In genomic region chr11:30853470-30853869, GRCh38 we compare ENCODE assay signal across 27 cellular contexts.
"Had no signal": no experiment of that assay in that cellular context is flagged by ENCODE, and none has a peak within 500 bp of the region (broad histone marks: within the 10 kb centered on the region; RNA-seq: fewer than 3 reads in every experiment).

No MANE protein-coding gene starts in this region.

- H3K4me1 ChIP-seq: sigmoid colon, vagina had no signal

- H3K4me1 Mint-ChIP-seq: activated naive CD4-positive, alpha-beta T cell treated with anti-CD3 and anti-CD28 coated beads, Interleukin-2, amount 50 U/mL, for 24 hours; naive thymus-derived CD8-positive, alpha-beta T cell had no signal

- H3K9me3 Mint-ChIP-seq: activated naive CD4-positive, alpha-beta T cell treated with anti-CD3 and anti-CD28 coated beads, Interleukin-2, amount 50 U/mL, for 24 hours had no signal

- H3K36me3 ChIP-seq: brain microvascular endothelial cell, left ventricle myocardium inferior, sigmoid colon, vagina had no signal

- ATAC-seq: activated CD8-positive, alpha-beta T cell treated with anti-CD3 and anti-CD28 coated beads, Interleukin-2, amount 10 ng/mL, durations not matched to agents 7 days and 5 days; esophagus mucosa; naive thymus-derived CD8-positive, alpha-beta T cell had no signal

- H3K27me3 Mint-ChIP-seq: activated naive CD4-positive, alpha-beta T cell treated with anti-CD3 and anti-CD28 coated beads, Interleukin-2, amount 50 U/mL, for 24 hours; progenitor cell of endocrine pancreas had no signal

- H3K27me3 ChIP-seq: brain microvascular endothelial cell, hepatocyte, sigmoid colon, testis, vagina had no signal

- DNase-seq: activated CD4-positive, alpha-beta T cell treated with anti-CD3 and anti-CD28 coated beads for 1 hour; activated CD4-positive, alpha-beta T cell treated with anti-CD3 and anti-CD28 coated beads, Interleukin-2, amount 50 U/mL, for 1 hour; activated CD8-positive, alpha-beta T cell treated with anti-CD3 and anti-CD28 coated beads, Interleukin-2, amount 10 ng/mL, durations not matched to agents 7 days and 5 days; activated gamma-delta T cell treated with Interleukin-2 at 50 U/mL for 16 hours; aorta; brain microvascular endothelial cell; central memory CD4-positive, alpha-beta T cell; effector memory CD4-positive, alpha-beta T cell; foreskin melanocyte; glutamatergic neuron; kidney glomerular epithelial cell; left ventricle myocardium inferior; naive thymus-derived CD8-positive, alpha-beta T cell; retina; sigmoid colon; stimulated activated CD4-positive, alpha-beta T cell treated with anti-CD3 and anti-CD28 coated beads, Interleukin-2, amount 100 ng/mL, for 48 hours; stimulated activated CD8-positive, alpha-beta memory T cell treated with anti-CD3 and anti-CD28 coated beads, Interleukin-4, amount 100 ng/mL, for 48 hours; stimulated activated naive CD4-positive, alpha-beta T cell; testis; trophoblast cell had no signal

- H3K27ac Mint-ChIP-seq: activated CD8-positive, alpha-beta T cell treated with anti-CD3 and anti-CD28 coated beads, Interleukin-2, amount 10 ng/mL, durations not matched to agents 7 days and 5 days; activated naive CD4-positive, alpha-beta T cell treated with anti-CD3 and anti-CD28 coated beads, Interleukin-2, amount 50 U/mL, for 24 hours; naive thymus-derived CD8-positive, alpha-beta T cell; progenitor cell of endocrine pancreas had no signal

- H3K4me3 ChIP-seq: hepatocyte, left ventricle myocardium inferior, sigmoid colon, smooth muscle cell, testis, vagina had no signal

- H3K9me3 ChIP-seq: left ventricle myocardium inferior, sigmoid colon, testis, vagina had no signal

- H3K4me3 Mint-ChIP-seq: activated CD8-positive, alpha-beta T cell treated with anti-CD3 and anti-CD28 coated beads, Interleukin-2, amount 10 ng/mL, durations not matched to agents 7 days and 5 days; activated naive CD4-positive, alpha-beta T cell treated with anti-CD3 and anti-CD28 coated beads, Interleukin-2, amount 50 U/mL, for 24 hours; naive thymus-derived CD8-positive, alpha-beta T cell had no signal

- H3K36me3 Mint-ChIP-seq: activated naive CD4-positive, alpha-beta T cell treated with anti-CD3 and anti-CD28 coated beads, Interleukin-2, amount 50 U/mL, for 24 hours; naive thymus-derived CD8-positive, alpha-beta T cell had no signal

- H3K27ac ChIP-seq: brain microvascular endothelial cell, hepatocyte, left ventricle myocardium inferior, sigmoid colon, vagina, VCaP had no signal
